8 cellular contexts compared by ENCODE assay signal in the genomic region with DNA sequence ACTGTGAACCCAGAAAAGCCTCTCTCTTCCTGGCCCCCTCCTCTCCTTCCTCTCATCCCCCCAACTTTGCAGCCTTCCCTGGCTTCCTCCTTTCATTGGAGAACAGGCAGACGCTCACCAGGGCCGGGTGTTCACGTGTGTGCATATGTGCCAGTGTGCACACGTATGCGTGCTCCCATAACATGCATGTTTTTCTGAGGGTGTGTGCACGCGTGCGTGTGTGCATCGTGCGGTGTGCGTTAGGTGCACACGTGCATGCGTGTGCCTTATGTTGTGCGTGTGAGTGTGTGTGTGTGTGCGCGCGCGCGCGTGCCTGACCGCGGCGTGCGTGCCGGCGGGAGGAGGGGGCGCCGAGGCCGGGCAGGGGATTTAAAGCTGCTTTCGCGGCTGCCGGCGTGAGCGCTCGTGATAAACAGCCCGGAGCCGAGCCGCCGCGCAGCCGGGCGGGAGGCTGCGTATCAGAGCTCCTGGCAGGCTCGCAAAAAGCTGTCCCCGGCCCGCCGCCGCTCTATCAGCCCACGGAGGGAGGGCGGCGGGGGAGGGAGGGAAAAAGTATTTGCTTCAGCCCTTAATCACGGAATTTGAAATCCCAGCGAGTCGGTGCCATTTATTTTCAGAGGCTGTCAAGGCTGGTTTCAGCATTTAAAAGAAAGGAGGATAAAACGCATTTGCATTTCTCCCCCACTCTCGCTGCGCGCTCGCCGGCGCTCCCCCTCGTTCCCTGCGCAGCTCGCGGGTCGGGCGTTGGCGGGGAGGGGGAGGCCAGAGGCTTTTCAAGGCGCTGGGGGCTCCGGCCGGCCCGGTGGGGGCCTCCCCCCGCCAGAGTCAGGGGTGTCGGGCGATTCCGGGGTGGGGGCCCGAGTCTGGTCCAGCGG.
DNase-seq lines count a peak whose midpoint lies in the region; ATAC-seq, FAIRE-seq and TF ChIP-seq lines count a peak whose summit lies in the region.

No MANE protein-coding gene starts in this region.

- TF ChIP-seq CTCF in ascending aorta (IDR thresholded peaks at IDR 0.05) (peak in 1 of 3 experiments; percentile 3), psoas muscle (IDR thresholded peaks at IDR 0.05) (no peak)

- H3K9me3 ChIP-seq in ascending aorta: no peaks in the 10 kb centered on the region
- no peaks in the 10 kb centered on the region for H3K9me3 ChIP-seq in psoas muscle

- ATAC-seq in psoas muscle (peak; percentile 58 to 82 (median 65)), HG02884 (IDR thresholded peaks at IDR 0.05; ENCODE audit: unreplicated experiment) (no peak), GM18867 (IDR thresholded peaks at IDR 0.05; ENCODE audit: unreplicated experiment) (no peak), HG03159 (IDR thresholded peaks at IDR 0.05; ENCODE audit: unreplicated experiment) (no peak)

- H3K36me3 ChIP-seq in ascending aorta (no peaks in the 10 kb centered on the region), psoas muscle (ENCODE audit: insufficient read depth in 1 of 2, low read depth in 1 of 2) (no peaks in the 10 kb centered on the region)

- H3K4me1 ChIP-seq in ascending aorta (peaks cover 9 to 16% of the 10 kb centered on the region in 2 donors), psoas muscle (peaks cover 14% of the 10 kb centered on the region)

- peak overlapping the region; percentile 83 to 87 for H3K27ac ChIP-seq in ascending aorta
- H3K27ac ChIP-seq in psoas muscle: no peak overlapping the region

- WGBS in psoas muscle, 3 donors: 1 to 2% (median 1%) methylated on average over 66 to 78 of the region's 78 CpGs

- no peak for TF ChIP-seq POLR2A in GM12891 (IDR thresholded peaks at IDR 0.05; ENCODE audit: low read depth, low read length)

- intact Hi-C loops in ascending aorta (cut with DNase I): no loop called here
- intact Hi-C loops in psoas muscle (cut with DNase I): no loop called here

- no peak for DNase-seq in GM12891 (ENCODE audit: insufficient read length, low spot score)
- peak; percentile 55 for DNase-seq in OCI-M1 (lab: John Stamatoyannopoulos, UW)
- peak in 1 of 2 donors; percentile 81 for DNase-seq in ascending aorta (ENCODE audit: low spot score in 2 of 2)
- DNase-seq in hepatic stellate cell (ENCODE audit: low spot score): peak; percentile 75
- DNase-seq in psoas muscle: peak; percentile 67 to 75

- H3K4me3 ChIP-seq in ascending aorta: peak overlapping the region; percentile 77 to 85
- peak overlapping the region; percentile 62 for H3K4me3 ChIP-seq in psoas muscle

- FAIRE-seq in GM12891 (lab: Jason Lieb, UNC): peak; percentile 40

- no peaks in the 10 kb centered on the region for H3K27me3 ChIP-seq in ascending aorta
- H3K27me3 ChIP-seq in psoas muscle (ENCODE audit: insufficient read depth in 3 of 3, low read length in 2 of 3): peaks cover 0 to 28% (median 5%) of the 10 kb centered on the region in 3 donors

TF ChIP-seq in GM12891, 5 proteins besides CTCF, POLR2A, EP300 and RAD21:
- TF ChIP-seq PAX5 (IDR thresholded peaks at IDR 0.05; ENCODE audit: insufficient read depth, low read length, severe bottlenecking) (no peak), POU2F2 (IDR thresholded peaks at IDR 0.05; ENCODE audit: low read depth, low read length) (no peak), POLR2AphosphoS5 (IDR thresholded peaks at IDR 0.05; ENCODE audit: low read depth, low read length) (no peak), TAF1 (IDR thresholded peaks at IDR 0.05; ENCODE audit: low read depth, low read length) (no peak), SPI1 (IDR thresholded peaks at IDR 0.05; ENCODE audit: low read depth, low read length) (no peak)
TF ChIP-seq in GM12891: peak in this region for 0.

Comparison
In these comparisons a context has a peak if more than half of its experiments do, and no peak if none do; other contexts are left out.
1. ATAC-seq: peak in psoas muscle (4 of 4); none in HG02884 (single experiment), GM18867 (single experiment) and HG03159 (single experiment).